Comparison of ENCODE assay signal across 8 cellular contexts in genomic region chr22:32473388-32473952, GRCh38. TPM values are rescaled to one million over a fixed set of nuclear protein-coding genes. Genes with fewer than 3 reads are reported as not detected.
A peak's percentile ranks its signal among the peaks of the same experiment; 100 is the strongest.
DNase-seq lines count a peak whose midpoint lies in the region; ATAC-seq, FAIRE-seq and TF ChIP-seq lines count a peak whose summit lies in the region.

No MANE protein-coding gene starts in this region.

- peak overlapping the region; percentile 91 for H3K27ac Mint-ChIP-seq in stimulated activated naive CD8-positive, alpha-beta T cell treated with anti-CD3 and anti-CD28 coated beads, Interleukin-15, Interleukin-2, amounts not matched to agents 100 ng/mL and 50 ng/mL, for 24 hours

- no peaks in the 10 kb centered on the region for H3K36me3 ChIP-seq in lung (ENCODE audit: control insufficient read depth in 2 of 2, insufficient read depth in 2 of 2, low read length in 2 of 2)

- H3K27me3 ChIP-seq in AG04450 (ENCODE audit: control insufficient read depth, insufficient read depth, low read length) (no peaks in the 10 kb centered on the region), dorsolateral prefrontal cortex (no peaks in the 10 kb centered on the region), lung (ENCODE audit: control insufficient read depth, insufficient read depth) (no peaks in the 10 kb centered on the region)

- ATAC-seq in lung (ENCODE audit: insufficient read depth, low FRiP score) (no peak), GM21367 (IDR thresholded peaks at IDR 0.05; ENCODE audit: unreplicated experiment) (no peak)

- intact Hi-C loops in dorsolateral prefrontal cortex (cut with DNase I), result loop anchor here in 1 of 2 donors (5.0 to 10.0 kb wide), 5 partner anchors 324 to 529 kb away; partner anchors contain the start of gene YWHAH

- POLR2A ChIA-PET in AG04450 (lab: Yijun Ruan, JAX), result interaction anchor here (0.6 kb wide), 1 partner anchor 56 kb away, joined by 3 read pairs; no protein-coding TSS in a partner anchor

- H3K4me3 Mint-ChIP-seq in stimulated activated naive CD8-positive, alpha-beta T cell treated with anti-CD3 and anti-CD28 coated beads, Interleukin-15, Interleukin-2, amounts not matched to agents 100 ng/mL and 50 ng/mL, for 24 hours, result peak overlapping the region; percentile 95

- H3K9me3 ChIP-seq in AG04450 (ENCODE audit: control insufficient read depth, insufficient read depth, low read length) (no peaks in the 10 kb centered on the region), lung (ENCODE audit: control insufficient read depth in 2 of 2, insufficient read depth in 1 of 2, low read length in 1 of 2) (no peaks in the 10 kb centered on the region)

- peak; percentile 81 for FAIRE-seq in GM12892 (lab: Jason Lieb, UNC)

- no peaks in the 10 kb centered on the region for H3K9me3 Mint-ChIP-seq in stimulated activated naive CD8-positive, alpha-beta T cell treated with anti-CD3 and anti-CD28 coated beads, Interleukin-15, Interleukin-2, amounts not matched to agents 100 ng/mL and 50 ng/mL, for 24 hours

- H3K27ac ChIP-seq in AG04450 (ENCODE audit: low read depth, low read length), result no peak overlapping the region
- peak overlapping the region; percentile 94 for H3K27ac ChIP-seq in VCaP
- H3K27ac ChIP-seq in dorsolateral prefrontal cortex, result peak overlapping the region; percentile 29 to 100 (median 99)
- peak overlapping the region; percentile 1 to 100 for H3K27ac ChIP-seq in lung (ENCODE audit: low read depth in 1 of 2, low read length in 1 of 2)

- TF ChIP-seq POLR2A in GM12892 (IDR thresholded peaks at IDR 0.05; ENCODE audit: low read depth, low read length), result no peak

- peaks cover 5 to 12% of the 10 kb centered on the region in 2 donors for H3K4me1 ChIP-seq in lung (ENCODE audit: control insufficient read depth in 2 of 2, insufficient read depth in 2 of 2, low read length in 2 of 2)

- TF ChIP-seq CTCF in AG04450 (IDR thresholded peaks at IDR 0.05; ENCODE audit: low read depth, low read length), result peak; percentile 67
- TF ChIP-seq CTCF in VCaP (conservative IDR thresholded peaks at IDR 0.05), result peak; percentile 80
- peak; percentile 47 to 91 (median 79) for TF ChIP-seq CTCF in dorsolateral prefrontal cortex (IDR thresholded peaks at IDR 0.05 in 54 of 56, conservative IDR thresholded peaks at IDR 0.05 in 2 of 56; ENCODE audit: low read depth in 1 of 56, partially characterized antibody in 56 of 56)
- peak; percentile 51 for TF ChIP-seq CTCF in lung (IDR thresholded peaks at IDR 0.05; ENCODE audit: control extremely low read depth, extremely low read depth)

- H3K27me3 Mint-ChIP-seq in stimulated activated naive CD8-positive, alpha-beta T cell treated with anti-CD3 and anti-CD28 coated beads, Interleukin-15, Interleukin-2, amounts not matched to agents 100 ng/mL and 50 ng/mL, for 24 hours, result no peaks in the 10 kb centered on the region

- 33 to 52% methylated on average over 6 of the region's 6 CpGs for WGBS in lung, 2 donors

- peak overlapping the region; percentile 90 for H3K4me3 ChIP-seq in AG04450 (ENCODE audit: low read depth, low read length)
- H3K4me3 ChIP-seq in dorsolateral prefrontal cortex, result peak overlapping the region in 54 of 59 donors; percentile 74 to 99 (median 92)
- no peak overlapping the region for H3K4me3 ChIP-seq in lung

- no peaks in the 10 kb centered on the region for H3K36me3 Mint-ChIP-seq in stimulated activated naive CD8-positive, alpha-beta T cell treated with anti-CD3 and anti-CD28 coated beads, Interleukin-15, Interleukin-2, amounts not matched to agents 100 ng/mL and 50 ng/mL, for 24 hours (ENCODE audit: low read depth)

- peaks cover 24% of the 10 kb centered on the region for H3K4me1 Mint-ChIP-seq in stimulated activated naive CD8-positive, alpha-beta T cell treated with anti-CD3 and anti-CD28 coated beads, Interleukin-15, Interleukin-2, amounts not matched to agents 100 ng/mL and 50 ng/mL, for 24 hours (ENCODE audit: low read depth)

- DNase-seq in AG04450 (ENCODE audit: low read depth, low spot score), result peak; percentile 44
- peak; percentile 37 for DNase-seq in GM12892 (ENCODE audit: insufficient read length)
- DNase-seq in NCI-H2107 treated with DMSO at 0.1 percent for 48 hours (lab: John Stamatoyannopoulos, UW; ENCODE audit: unreplicated experiment), result peak; percentile 58
- DNase-seq in dorsolateral prefrontal cortex, result peak in 2 of 10 donors; percentile 5 to 67
- no peak for DNase-seq in lung (ENCODE audit: low spot score)

- CTCF ChIA-PET in AG04450 (lab: Charles Lee), result interaction anchor here (0.6 to 4.1 kb wide), 18 partner anchors 8 to 528 kb away, joined by 3 to 33 read pairs (median 4); partner anchors contain the start of gene RTCB

RNA-seq across cellular contexts. Expression of gene FBXO7, which starts 1.1 kb away (rescaled TPM):
- 144 and 156 TPM in 2 replicates for polyA plus RNA-seq in AG04450 (2011; rRNA removed)
- 105 and 119 TPM in 2 replicates for polyA minus RNA-seq in AG04450 (2011; rRNA and poly(A)+ RNA removed)
- 75.0 TPM for polyA plus RNA-seq in GM12892 (2012; ENCODE audit: missing spikeins)
- total RNA-seq in dorsolateral prefrontal cortex, result 100 to 1,000 TPM in 35 of 120 experiments, 10 to 100 TPM in 85; 54.1 to 217 (median 85.7) TPM
- total RNA-seq in lung, result 100 to 1,000 TPM in 1 of 2 donors, 10 to 100 TPM in 1; 84.3 to 117 TPM
- 10 to 100 TPM; 48.8 to 59.9 TPM for polyA plus RNA-seq in lung

RNA-seq across cellular contexts. Expression of gene BPIFC, which starts 9.2 kb away (rescaled TPM):
- polyA plus RNA-seq in AG04450 (2011; rRNA removed) (not detected in 2 replicates), lung (not detected)
- not detected in 2 replicates for polyA minus RNA-seq in AG04450 (2011; rRNA and poly(A)+ RNA removed)
- polyA plus RNA-seq in GM12892 (2012; ENCODE audit: missing spikeins), result not detected
- total RNA-seq in dorsolateral prefrontal cortex (under 1 TPM in 5 of 120 experiments, not detected in 115; 0.29 to 0.67 (median 0.43) TPM), lung (not detected)
